8 cellular contexts compared by ENCODE assay signal in genomic region chr10:88989824-88990527, GRCh38. TPM values are rescaled to one million over a fixed set of nuclear protein-coding genes. Genes with fewer than 3 reads are reported as not detected.
DNase-seq lines count a peak whose midpoint lies in the region; ATAC-seq, FAIRE-seq and TF ChIP-seq lines count a peak whose summit lies in the region.

No MANE protein-coding gene starts in this region.

- ATAC-seq in HG02610 (IDR thresholded peaks at IDR 0.05; ENCODE audit: unreplicated experiment): no peak

- peak; percentile 68 for DNase-seq in BJ (ENCODE audit: low read depth)
- DNase-seq in GM20000 (ENCODE audit: low spot score): peak; percentile 43
- peak; percentile 78 for DNase-seq in M059J (ENCODE audit: low read depth)
- DNase-seq in brain pericyte (ENCODE audit: low read depth, low spot score): peak; percentile 21
- DNase-seq in kidney: no peak
- no peak for DNase-seq in SHP77 treated with DMSO at 0.1 percent for 48 hours (lab: John Stamatoyannopoulos, UW)

- intact Hi-C loops in kidney (cut with DNase I): loop anchor here (5.0 kb wide), 1 partner anchor 53 kb away; no protein-coding TSS in a partner anchor

- CTCF ChIA-PET in BJ (lab: Yijun Ruan, JAX): interaction anchor here (0.5 to 8.4 kb wide), 13 partner anchors 15 to 228 kb away, joined by 3 to 136 read pairs (median 4); no protein-coding TSS in a partner anchor

- H3K27me3 ChIP-seq in BJ (ENCODE audit: control insufficient read depth, insufficient read depth, low read length): no peaks in the 10 kb centered on the region
- H3K27me3 ChIP-seq in stomach smooth muscle (ENCODE audit: control insufficient read depth in 1 of 2, insufficient read depth in 2 of 2, low read length in 2 of 2): no peaks in the 10 kb centered on the region

- H3K27ac ChIP-seq in kidney (ENCODE audit: low read depth in 2 of 2, low read length in 2 of 2) (peak overlapping the region; percentile 93 to 94), stomach smooth muscle (ENCODE audit: low read length) (peak overlapping the region; percentile 85)

- TF ChIP-seq CTCF in BJ (IDR thresholded peaks at IDR 0.05; ENCODE audit: insufficient read depth, low read depth, low read length): no peak
- no peak for TF ChIP-seq CTCF in GM20000 (IDR thresholded peaks at IDR 0.05; ENCODE audit: extremely low read depth, missing control alignments)
- TF ChIP-seq CTCF in kidney (IDR thresholded peaks at IDR 0.05; ENCODE audit: borderline replicate concordance, extremely low read depth, insufficient read depth): no peak

- peak overlapping the region; percentile 75 for H3K4me3 ChIP-seq in BJ (ENCODE audit: low read depth, low read length)
- peak overlapping the region; percentile 88 to 96 for H3K4me3 ChIP-seq in kidney (ENCODE audit: low read length in 2 of 2)
- H3K4me3 ChIP-seq in stomach smooth muscle (ENCODE audit: low read length in 2 of 2): peak overlapping the region; percentile 79 to 88

- H3K9me3 ChIP-seq in kidney (ENCODE audit: control insufficient read depth in 1 of 2, low read length in 2 of 2) (no peaks in the 10 kb centered on the region), stomach smooth muscle (ENCODE audit: control insufficient read depth in 2 of 2, low read length in 2 of 2) (no peaks in the 10 kb centered on the region)

- H3K9ac ChIP-seq in kidney (ENCODE audit: low read length in 2 of 2) (peak overlapping the region; percentile 87 to 96), stomach smooth muscle (ENCODE audit: low read length in 2 of 2) (peak overlapping the region; percentile 84 to 90)

- H3K4me1 ChIP-seq in kidney (ENCODE audit: control insufficient read depth in 1 of 2, insufficient read depth in 1 of 2, low read depth in 1 of 2, low read length in 2 of 2): peaks cover 8 to 12% of the 10 kb centered on the region in 2 donors
- H3K4me1 ChIP-seq in stomach smooth muscle (ENCODE audit: control insufficient read depth, insufficient read depth, low read length): peaks cover 25% of the 10 kb centered on the region

- peak; percentile 83 for FAIRE-seq in kidney (lab: Jason Lieb, UNC)

- POLR2A ChIA-PET in BJ (lab: Charles Lee): interaction anchor here (0.5 to 1.2 kb wide), 2 partner anchors 55 to 338 kb away, joined by 3 to 4 read pairs; no protein-coding TSS in a partner anchor

- H3K36me3 ChIP-seq in BJ (ENCODE audit: control insufficient read depth, insufficient read depth, low read length) (no peaks in the 10 kb centered on the region), kidney (ENCODE audit: control insufficient read depth in 1 of 2, insufficient read depth in 2 of 2, low read length in 2 of 2) (no peaks in the 10 kb centered on the region), stomach smooth muscle (ENCODE audit: control insufficient read depth in 2 of 2, insufficient read depth in 2 of 2, low read length in 2 of 2) (no peaks in the 10 kb centered on the region)

RNA-seq across cellular contexts. Expression of gene FAS, which starts 0.6 kb away (rescaled TPM):
- polyA plus RNA-seq in BJ (2011; rRNA removed) (52.3 and 83.2 TPM in 2 replicates), kidney (ENCODE audit: insufficient read depth, low read depth, low replicate concordance) (6.5 TPM)
- 20.6 and 25.7 TPM in 2 replicates for polyA minus RNA-seq in BJ (2011; rRNA and poly(A)+ RNA removed)
- total RNA-seq in M059J (2014; rRNA removed; shearing (Covaris generic)): 11.5 and 21.2 TPM in 2 replicates
- 45.2 TPM for total RNA-seq in kidney

RNA-seq across cellular contexts. Expression of gene ACTA2, which starts 37.4 kb away (rescaled TPM):
- 1,067 and 1,821 TPM in 2 replicates for polyA plus RNA-seq in BJ (2011; rRNA removed)
- polyA minus RNA-seq in BJ (2011; rRNA and poly(A)+ RNA removed): 1,091 and 1,267 TPM in 2 replicates
- 79.1 and 99.1 TPM in 2 replicates for total RNA-seq in M059J (2014; rRNA removed; shearing (Covaris generic))
- 471 TPM for total RNA-seq in kidney
- polyA plus RNA-seq in kidney (ENCODE audit: insufficient read depth, low read depth, low replicate concordance): 378 TPM

Comparison
In these comparisons a context has a peak if more than half of its experiments do, and no peak if none do; other contexts are left out.
1. DNase-seq: peak in BJ (single experiment), GM20000 (single experiment), M059J (single experiment) and brain pericyte (single experiment); none in kidney (single experiment) and SHP77 treated with DMSO at 0.1 percent for 48 hours (single experiment).
2. Peak in every context shown above with its lines, with median percentiles within 50 percentile points of each other: H3K4me3 ChIP-seq.